In the genomic region with DNA sequence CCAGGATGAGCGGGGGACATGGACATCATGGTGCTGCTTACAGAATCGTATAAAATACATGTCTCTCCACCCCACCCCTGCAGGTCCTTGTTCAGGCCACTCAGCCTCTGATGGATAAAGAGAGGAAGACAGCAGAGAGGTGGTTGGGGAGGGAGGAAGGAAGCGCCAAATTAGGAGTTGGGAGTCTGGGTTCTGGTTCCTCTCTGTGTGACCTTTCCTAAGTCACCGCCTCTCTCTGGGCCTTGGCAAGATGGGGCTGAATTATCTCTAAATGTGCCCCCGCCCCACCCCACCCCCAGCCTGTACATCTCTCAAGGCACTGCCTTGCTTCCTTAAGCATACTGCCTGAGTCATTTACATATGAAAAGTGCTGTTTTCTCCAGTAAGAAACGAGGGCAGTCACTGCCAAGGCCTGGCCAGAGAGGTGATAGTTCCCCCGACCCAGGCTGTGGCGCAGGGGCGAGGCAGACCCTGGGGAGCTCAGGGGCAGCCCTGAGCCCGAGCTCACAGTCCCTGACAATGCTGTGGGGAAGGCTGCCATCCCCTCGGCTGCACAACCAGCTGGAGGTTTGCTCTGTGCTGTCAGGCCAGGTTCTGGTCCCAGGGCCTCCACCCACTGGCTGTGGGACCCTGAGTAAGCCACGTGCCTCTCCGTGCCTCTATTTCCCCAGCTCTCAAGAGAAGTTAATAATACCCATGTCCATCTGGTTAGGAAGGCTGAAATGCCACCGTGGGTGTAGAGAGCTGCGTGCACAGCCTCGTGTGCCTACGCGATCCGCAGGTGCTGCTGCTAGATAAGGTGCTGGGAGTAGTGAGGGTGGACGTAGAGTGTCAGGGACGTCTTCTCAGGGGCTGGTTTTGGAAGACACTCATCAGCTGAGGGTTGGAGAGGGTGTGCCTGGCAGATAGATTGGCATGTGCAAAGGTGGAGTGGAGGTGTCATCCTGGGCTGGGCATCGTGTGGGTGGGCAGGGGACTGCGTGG, we compare ENCODE assay signal across 21 cellular contexts. TPM values are rescaled to one million over a fixed set of nuclear protein-coding genes. Genes with fewer than 3 reads are reported as not detected.
"Had no signal": no experiment of that assay in that cellular context is flagged by ENCODE, and none has a peak within 500 bp of the region (broad histone marks: within the 10 kb centered on the region; RNA-seq: fewer than 3 reads in every experiment).

No MANE protein-coding gene starts in this region.

- ATAC-seq: activated CD8-positive, alpha-beta T cell treated with anti-CD3 and anti-CD28 coated beads, Interleukin-2, amount 10 ng/mL, durations not matched to agents 7 days and 5 days; gastrocnemius medialis; left cardiac atrium; mucosa of descending colon; naive thymus-derived CD8-positive, alpha-beta T cell had no signal

- H3K4me3 ChIP-seq: cardiac muscle cell, gastrocnemius medialis, mucosa of descending colon, prostate gland, right lobe of liver had no signal

- DNase-seq: activated CD4-positive, alpha-beta T cell treated with anti-CD3 and anti-CD28 coated beads for 48 hours; activated CD8-positive, alpha-beta T cell treated with anti-CD3 and anti-CD28 coated beads, Interleukin-2, amount 10 ng/mL, durations not matched to agents 7 days and 5 days; activated naive CD4-positive, alpha-beta T cell; cortex of kidney; effector CD8-positive, alpha-beta T cell; gastrocnemius medialis; hippocampal formation; immature natural killer cell; left cardiac atrium; mucosa of descending colon; naive thymus-derived CD8-positive, alpha-beta T cell; occipital lobe; stimulated activated naive CD4-positive, alpha-beta T cell; substantia nigra; SW 1271; trophoblast cell; WERI-Rb-1 had no signal

- H3K36me3 ChIP-seq: cardiac muscle cell, gastrocnemius medialis, prostate gland, right lobe of liver, WERI-Rb-1 had no signal

- H3K27me3 ChIP-seq: cardiac muscle cell had no signal

- H3K9me3 ChIP-seq: gastrocnemius medialis, mucosa of descending colon, prostate gland, right lobe of liver had no signal

- H3K27ac ChIP-seq: cardiac muscle cell, gastrocnemius medialis, prostate gland, right lobe of liver, WERI-Rb-1 had no signal

- H3K4me1 ChIP-seq: gastrocnemius medialis, prostate gland, right lobe of liver had no signal

RNA-seq across cellular contexts. Expression of gene CACNA1I, which starts 55.3 kb away (rescaled TPM):
- total RNA-seq: gastrocnemius medialis, lung microvascular endothelial cell had no signal
- polyA plus RNA-seq: immature natural killer cell had no signal
